ENCODE assay signal across 24 cellular contexts in genomic region chr7:147535619-147536200, GRCh38.
DNase-seq lines count a peak whose midpoint lies in the region; ATAC-seq and TF ChIP-seq lines count a peak whose summit lies in the region.
"Had no signal": no experiment of that assay in that cellular context is flagged by ENCODE, and none has a peak within 500 bp of the region (broad histone marks: within the 10 kb centered on the region; RNA-seq: fewer than 3 reads in every experiment).

No MANE protein-coding gene starts in this region.

- H3K27me3 Mint-ChIP-seq in mesothelial cell of epicardium (ENCODE audit: low read depth) (no peaks in the 10 kb centered on the region), type B pancreatic cell (no peaks in the 10 kb centered on the region), GM23338 (ENCODE audit: insufficient read depth, low read depth, poor library complexity) (no peaks in the 10 kb centered on the region)
- no peaks in the 10 kb centered on the region for H3K27me3 Mint-ChIP-seq in activated CD4-positive, alpha-beta T cell treated with anti-CD3 and anti-CD28 coated beads for 36 hours
- H3K27me3 Mint-ChIP-seq: activated CD4-positive, alpha-beta T cell treated with anti-CD3 and anti-CD28 coated beads, Interleukin-2, amount 10 ng/mL, durations not matched to agents 24 days and 14 days; stimulated activated memory B cell treated with anti-CD40 and anti-IgM and Interleukin-4, amounts not matched to agents 10 μg/mL and 1 μg/mL and 100 μg/mL, for 72 hours had no signal

- peak overlapping the region; percentile 91 for H2AFZ ChIP-seq in ACC112 (ENCODE audit: low read length, unreplicated experiment)
- H2AFZ ChIP-seq in GM23338 = no peak overlapping the region

- H3K27ac Mint-ChIP-seq in mesothelial cell of epicardium (peak overlapping the region; percentile 90), type B pancreatic cell (no peak overlapping the region), GM23338 (no peak overlapping the region)
- H3K27ac Mint-ChIP-seq in activated CD4-positive, alpha-beta T cell treated with anti-CD3 and anti-CD28 coated beads for 36 hours = no peak overlapping the region
- H3K27ac Mint-ChIP-seq: activated CD4-positive, alpha-beta T cell treated with anti-CD3 and anti-CD28 coated beads, Interleukin-2, amount 10 ng/mL, durations not matched to agents 24 days and 14 days; stimulated activated memory B cell treated with anti-CD40 and anti-IgM and Interleukin-4, amounts not matched to agents 10 μg/mL and 1 μg/mL and 100 μg/mL, for 72 hours had no signal

- DNase-seq in HT1080 (ENCODE audit: low read depth) = peak; percentile 73
- DNase-seq in choroid plexus epithelial cell (ENCODE audit: low read depth) = peak; percentile 38
- no peak for DNase-seq in mesothelial cell of epicardium (ENCODE audit: low spot score in 2 of 2, unreplicated experiment in 2 of 2)
- no peak for DNase-seq in NCI-H2029 treated with DMSO at 0.1 percent for 48 hours (lab: John Stamatoyannopoulos, UW)
- no peak for DNase-seq in activated CD4-positive, alpha-beta T cell treated with anti-CD3 and anti-CD28 coated beads for 36 hours
- no peak for DNase-seq in type B pancreatic cell (ENCODE audit: extremely low spot score, unreplicated experiment)
- no peak for DNase-seq in GM23338 (ENCODE audit: low spot score)
- DNase-seq: activated CD4-positive, alpha-beta T cell treated with anti-CD3 and anti-CD28 coated beads, Interleukin-2, amount 10 ng/mL, durations not matched to agents 24 days and 14 days; activated CD8-positive, alpha-beta memory T cell treated with anti-CD3 and anti-CD28 coated beads, Interleukin-2, amount 50 U/mL, for 48 hours; Caco-2; dermis blood vessel endothelial cell; erythroblast; GDM1; left colon; MM.1S; mucosa of descending colon; NCI-H187 treated with DMSO at 0.1 percent for 48 hours; NCI-H510A; occipital lobe; SJCRH30; spleen had no signal

- no peaks in the 10 kb centered on the region for H3K36me3 ChIP-seq in ACC112 (ENCODE audit: insufficient read depth, low read length)
- peaks cover 4% of the 10 kb centered on the region; the same call in 1 of the 2 replicates for H3K36me3 ChIP-seq in GM23338 (ENCODE audit: insufficient read depth)
- H3K36me3 ChIP-seq: HAP-1, SJCRH30, spleen had no signal

- CTCF ChIA-PET in activated CD4-positive, alpha-beta T cell treated with anti-CD3 and anti-CD28 coated beads for 36 hours (lab: Charles Lee) = no interaction called here

- H3K27me3 ChIP-seq in ACC112 (ENCODE audit: insufficient read depth, low read length) (no peaks in the 10 kb centered on the region), GM23338 (ENCODE audit: insufficient read depth) (no peaks in the 10 kb centered on the region)
- H3K27me3 ChIP-seq: SJCRH30, spleen had no signal

- no peak for TF ChIP-seq CTCF in choroid plexus epithelial cell (conservative IDR thresholded peaks at IDR 0.05; ENCODE audit: low read depth, low read length)
- TF ChIP-seq CTCF in mesothelial cell of epicardium (IDR thresholded peaks at IDR 0.05; ENCODE audit: unreplicated experiment) = no peak
- no peak for TF ChIP-seq CTCF in type B pancreatic cell (conservative IDR thresholded peaks at IDR 0.05)
- TF ChIP-seq CTCF in GM23338 (conservative IDR thresholded peaks at IDR 0.05; ENCODE audit: low read depth in 2 of 2) = no peak

- no peak overlapping the region for H3K4me3 ChIP-seq in ACC112 (ENCODE audit: low read depth, low read length)
- no peak overlapping the region for H3K4me3 ChIP-seq in choroid plexus epithelial cell (ENCODE audit: low read depth, low read length)
- no peak overlapping the region for H3K4me3 ChIP-seq in GM23338
- H3K4me3 ChIP-seq: HAP-1, mucosa of descending colon, SJCRH30, spleen had no signal

- H3K9me3 Mint-ChIP-seq in mesothelial cell of epicardium (no peaks in the 10 kb centered on the region), type B pancreatic cell (no peaks in the 10 kb centered on the region), GM23338 (peaks cover 28% of the 10 kb centered on the region; the same call in 2 of the 3 replicates)
- H3K9me3 Mint-ChIP-seq in activated CD4-positive, alpha-beta T cell treated with anti-CD3 and anti-CD28 coated beads for 36 hours (ENCODE audit: low read depth) = peaks cover 11% of the 10 kb centered on the region
- H3K9me3 Mint-ChIP-seq: stimulated activated memory B cell treated with anti-CD40 and anti-IgM and Interleukin-4, amounts not matched to agents 10 μg/mL and 1 μg/mL and 100 μg/mL, for 72 hours had no signal

- no peaks in the 10 kb centered on the region for H3F3A ChIP-seq in GM23338 (replicated peaks; ENCODE audit: low read depth)

- no peak overlapping the region for H3K4me2 ChIP-seq in GM23338

- peak overlapping the region; percentile 32; the same call in 1 of the 2 replicates for H3K27ac ChIP-seq in ACC112 (ENCODE audit: low read depth, low read length)
- no peak overlapping the region for H3K27ac ChIP-seq in GM23338 (ENCODE audit: low read depth)
- H3K27ac ChIP-seq: SJCRH30 had no signal

- H3K4me3 Mint-ChIP-seq in mesothelial cell of epicardium (no peak overlapping the region), type B pancreatic cell (no peak overlapping the region), GM23338 (no peak overlapping the region)
- no peak overlapping the region for H3K4me3 Mint-ChIP-seq in activated CD4-positive, alpha-beta T cell treated with anti-CD3 and anti-CD28 coated beads for 36 hours
- H3K4me3 Mint-ChIP-seq: activated CD4-positive, alpha-beta T cell treated with anti-CD3 and anti-CD28 coated beads, Interleukin-2, amount 10 ng/mL, durations not matched to agents 24 days and 14 days; stimulated activated memory B cell treated with anti-CD40 and anti-IgM and Interleukin-4, amounts not matched to agents 10 μg/mL and 1 μg/mL and 100 μg/mL, for 72 hours had no signal

- ATAC-seq in activated CD4-positive, alpha-beta T cell treated with anti-CD3 and anti-CD28 coated beads for 36 hours = no peak
- ATAC-seq in GM23338 = no peak
- ATAC-seq: left colon; mucosa of descending colon; stimulated activated memory B cell treated with anti-CD40 and anti-IgM and Interleukin-4, amounts not matched to agents 10 μg/mL and 1 μg/mL and 100 μg/mL, for 72 hours had no signal

- no peaks in the 10 kb centered on the region for H4K20me1 ChIP-seq in GM23338 (replicated peaks; ENCODE audit: insufficient read depth)

- intact Hi-C loops in activated CD4-positive, alpha-beta T cell treated with anti-CD3 and anti-CD28 coated beads for 36 hours (cut with DNase I, micrococcal nuclease) = no loop called here

- H3K36me3 Mint-ChIP-seq in mesothelial cell of epicardium = no peaks in the 10 kb centered on the region
- H3K36me3 Mint-ChIP-seq in activated CD4-positive, alpha-beta T cell treated with anti-CD3 and anti-CD28 coated beads for 36 hours (ENCODE audit: low read depth) = no peaks in the 10 kb centered on the region
- H3K36me3 Mint-ChIP-seq in type B pancreatic cell = no peaks in the 10 kb centered on the region
- H3K36me3 Mint-ChIP-seq in GM23338 (ENCODE audit: low read depth) = peaks cover 3% of the 10 kb centered on the region; the same call in 2 of the 3 replicates
- H3K36me3 Mint-ChIP-seq: stimulated activated memory B cell treated with anti-CD40 and anti-IgM and Interleukin-4, amounts not matched to agents 10 μg/mL and 1 μg/mL and 100 μg/mL, for 72 hours had no signal

- H3K9me2 ChIP-seq in GM23338 (ENCODE audit: insufficient read depth) = no peaks in the 10 kb centered on the region

- H3K4me1 ChIP-seq in ACC112 (ENCODE audit: control insufficient read depth, insufficient read depth, low read length, unreplicated experiment) (peaks cover 6% of the 10 kb centered on the region), GM23338 (ENCODE audit: insufficient read depth) (no peaks in the 10 kb centered on the region)
- H3K4me1 ChIP-seq: Caco-2, HAP-1, SJCRH30, spleen had no signal

- POLR2A ChIA-PET in activated CD4-positive, alpha-beta T cell treated with anti-CD3 and anti-CD28 coated beads for 36 hours (lab: Charles Lee) = no interaction called here

- peaks cover 6% of the 10 kb centered on the region for H3K4me1 Mint-ChIP-seq in mesothelial cell of epicardium
- no peaks in the 10 kb centered on the region for H3K4me1 Mint-ChIP-seq in activated CD4-positive, alpha-beta T cell treated with anti-CD3 and anti-CD28 coated beads for 36 hours
- peaks cover 12% of the 10 kb centered on the region for H3K4me1 Mint-ChIP-seq in type B pancreatic cell (ENCODE audit: unreplicated experiment)
- no peaks in the 10 kb centered on the region for H3K4me1 Mint-ChIP-seq in GM23338
- H3K4me1 Mint-ChIP-seq: activated CD4-positive, alpha-beta T cell treated with anti-CD3 and anti-CD28 coated beads, Interleukin-2, amount 10 ng/mL, durations not matched to agents 24 days and 14 days; stimulated activated memory B cell treated with anti-CD40 and anti-IgM and Interleukin-4, amounts not matched to agents 10 μg/mL and 1 μg/mL and 100 μg/mL, for 72 hours had no signal

- H3K79me2 ChIP-seq in ACC112 (ENCODE audit: control insufficient read depth, insufficient read depth, low read length, unreplicated experiment) (no peaks in the 10 kb centered on the region), GM23338 (replicated peaks; ENCODE audit: insufficient read depth) (no peaks in the 10 kb centered on the region)

TF ChIP-seq in GM23338, 12 proteins besides CTCF, POLR2A, EP300 and RAD21 (continues in another document):
- TF ChIP-seq ETS1 (IDR thresholded peaks at IDR 0.05) (no peak), ZNF114 (CRISPR knock-in tag; IDR thresholded peaks at IDR 0.05) (no peak), POLR2AphosphoS5 (IDR thresholded peaks at IDR 0.05; ENCODE audit: low read depth) (no peak), EZH2phosphoT487 (IDR thresholded peaks at IDR 0.05; ENCODE audit: unreplicated experiment) (no peak)

Comparison
In these comparisons a context has a peak if more than half of its experiments do, and no peak if none do; other contexts are left out.
1. DNase-seq: peak in HT1080 (single experiment) and choroid plexus epithelial cell (single experiment); none in mesothelial cell of epicardium (0 of 2), NCI-H2029 treated with DMSO at 0.1 percent for 48 hours (single experiment), activated CD4-positive, alpha-beta T cell treated with anti-CD3 and anti-CD28 coated beads for 36 hours (single experiment), type B pancreatic cell (single experiment) and GM23338 (single experiment).